6 cellular contexts compared by ENCODE assay signal in genomic region chr11:64359712-64360402, GRCh38. TPM values are rescaled to one million over a fixed set of nuclear protein-coding genes. Genes with fewer than 3 reads are reported as not detected.
DNase-seq lines count a peak whose midpoint lies in the region; ATAC-seq, FAIRE-seq and TF ChIP-seq lines count a peak whose summit lies in the region.

No MANE protein-coding gene starts in this region.

- FAIRE-seq in pancreas (lab: Jason Lieb, UNC) = no peak

- peak overlapping the region; percentile 97; the same call in 1 of the 2 replicates for H2AFZ ChIP-seq in Loucy (ENCODE audit: low read length)

- H3F3A ChIP-seq in Loucy (ENCODE audit: low read depth) = no peaks in the 10 kb centered on the region

- no peaks in the 10 kb centered on the region for H3K9me3 ChIP-seq in Loucy (ENCODE audit: insufficient read depth, low read depth, low read length)
- no peaks in the 10 kb centered on the region for H3K9me3 ChIP-seq in pancreas

- no peaks in the 10 kb centered on the region for H3K9me2 ChIP-seq in Loucy (replicated peaks; ENCODE audit: low read depth, low read length)

- H3K27me3 ChIP-seq in Loucy (ENCODE audit: insufficient read depth, low read length, poor library complexity, severe bottlenecking) = no peaks in the 10 kb centered on the region
- no peaks in the 10 kb centered on the region for H3K27me3 ChIP-seq in pancreas

- H3K36me3 ChIP-seq in Loucy (ENCODE audit: insufficient read depth, low read length) (peaks cover 6% of the 10 kb centered on the region; the same call in 1 of the 2 replicates), pancreas (peaks cover 0 to 14% (median 0%) of the 10 kb centered on the region in 3 donors)

- intact Hi-C loops in pancreas (cut with DNase I) = no loop called here

- H4K20me1 ChIP-seq in Loucy (ENCODE audit: insufficient read depth, low read length, poor library complexity, severe bottlenecking) = peaks cover 5% of the 10 kb centered on the region

- H3K4me1 ChIP-seq in Loucy (ENCODE audit: insufficient read depth, low read length, poor library complexity, severe bottlenecking) = peaks cover 29% of the 10 kb centered on the region
- peaks cover 8 to 26% (median 10%) of the 10 kb centered on the region in 3 donors for H3K4me1 ChIP-seq in pancreas

- ATAC-seq in pancreas (peak in 1 of 4 donors; percentile 1), GM21526 (IDR thresholded peaks at IDR 0.05; ENCODE audit: low FRiP score, unreplicated experiment) (no peak)

- H3K4me2 ChIP-seq in Loucy (ENCODE audit: low read depth, low read length, poor library complexity, severe bottlenecking) = peak overlapping the region; percentile 96

- peak overlapping the region; percentile 88 for H3K9ac ChIP-seq in Loucy (ENCODE audit: low read depth, low read length, poor library complexity, severe bottlenecking)

- peaks cover 18% of the 10 kb centered on the region; the same call in 1 of the 2 replicates for H3K79me2 ChIP-seq in Loucy (ENCODE audit: insufficient read depth, low read length)

- 65 to 73% methylated on average over 35 of the region's 35 CpGs for WGBS in pancreas, 2 donors

- peak overlapping the region; percentile 98 for H3K4me3 ChIP-seq in Loucy (ENCODE audit: low read length, poor library complexity, severe bottlenecking)
- peak overlapping the region; percentile 92 for H3K4me3 ChIP-seq in choroid plexus epithelial cell (ENCODE audit: low read depth, low read length)
- peak overlapping the region; percentile 60 to 87 (median 82) for H3K4me3 ChIP-seq in pancreas

- no peak for DNase-seq in choroid plexus epithelial cell (ENCODE audit: low read depth)
- peak in 2 of 6 donors; percentile 26 to 52 for DNase-seq in pancreas
- no peak for DNase-seq in DMS 273 treated with DMSO at 0.1 percent for 48 hours (lab: John Stamatoyannopoulos, UW)

- no peak for TF ChIP-seq CTCF in 22Rv1 (IDR thresholded peaks at IDR 0.05)
- TF ChIP-seq CTCF in Loucy (conservative IDR thresholded peaks at IDR 0.05; ENCODE audit: low read length) = no peak
- no peak for TF ChIP-seq CTCF in choroid plexus epithelial cell (conservative IDR thresholded peaks at IDR 0.05; ENCODE audit: low read depth, low read length)
- no peak for TF ChIP-seq CTCF in pancreas (IDR thresholded peaks at IDR 0.05)

- H3K27ac ChIP-seq in 22Rv1 = peak overlapping the region; percentile 81
- no peak overlapping the region for H3K27ac ChIP-seq in pancreas

RNA-seq across cellular contexts. Expression of gene RPS6KA4, which starts 0.9 kb away (rescaled TPM):
- 10 to 100 TPM in 2 of 6 donors, 1 to 10 TPM in 4; 7.4 to 16.3 (median 9.0) TPM for total RNA-seq in pancreas
- 10 to 100 TPM; 15.4 to 18.8 TPM for polyA plus RNA-seq in pancreas

RNA-seq across cellular contexts. Expression of gene CCDC88B, which starts 19.9 kb away (rescaled TPM):
- 10 to 100 TPM in 1 of 6 donors, 1 to 10 TPM in 5; 3.0 to 11.2 (median 4.7) TPM for total RNA-seq in pancreas
- polyA plus RNA-seq in pancreas = 10 to 100 TPM; 31.0 to 50.0 TPM

RNA-seq across cellular contexts. Expression of gene PRDX5, which starts 41.9 kb away (rescaled TPM):
- total RNA-seq in pancreas = 100 to 1,000 TPM in 1 of 6 donors, 10 to 100 TPM in 5; 59.0 to 102 (median 80.6) TPM
- polyA plus RNA-seq in pancreas = 100 to 1,000 TPM; 204 to 245 TPM

RNA-seq across cellular contexts. Expression of gene TRMT112, which starts 42.5 kb away (rescaled TPM):
- 10 to 100 TPM; 53.3 to 85.0 (median 65.6) TPM for total RNA-seq in pancreas
- 100 to 1,000 TPM; 150 to 157 TPM for polyA plus RNA-seq in pancreas

RNA-seq across cellular contexts. Expression of gene ESRRA, which starts 54.5 kb away (rescaled TPM):
- 10 to 100 TPM; 28.0 to 50.7 (median 37.9) TPM for total RNA-seq in pancreas
- 10 to 100 TPM; 61.0 to 62.3 TPM for polyA plus RNA-seq in pancreas
